ENCODE assay signal across 9 cellular contexts in the genomic region with DNA sequence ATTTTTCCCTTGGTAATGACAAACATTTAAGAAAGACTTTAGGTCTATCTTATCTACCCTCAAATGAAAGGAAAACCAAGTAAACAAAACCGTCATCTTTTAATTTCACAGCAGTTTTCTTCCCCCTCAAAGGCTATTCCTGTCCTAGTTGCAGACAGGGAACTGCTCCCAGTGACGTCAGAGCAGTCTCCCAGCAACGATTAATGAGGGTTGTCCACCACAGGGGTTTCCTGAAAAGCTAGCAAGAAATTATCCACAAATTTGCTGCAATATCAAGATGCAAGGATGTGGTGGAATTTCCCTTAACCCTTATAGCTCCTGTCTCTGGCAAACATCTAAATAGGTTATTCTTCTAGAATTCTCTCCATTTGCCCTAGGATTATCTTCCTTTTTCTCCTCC.
DNase-seq lines count a peak whose midpoint lies in the region; FAIRE-seq and TF ChIP-seq lines count a peak whose summit lies in the region.
"Had no signal": no experiment of that assay in that cellular context is flagged by ENCODE, and none has a peak within 500 bp of the region (broad histone marks: within the 10 kb centered on the region; RNA-seq: fewer than 3 reads in every experiment).

No MANE protein-coding gene starts in this region.

- CTCF ChIA-PET in BJ (lab: Yijun Ruan, JAX): interaction anchor here (0.6 kb wide), 1 partner anchor 113 kb away, joined by 3 read pairs; no protein-coding TSS in a partner anchor

- POLR2A ChIA-PET in BJ (lab: Charles Lee): no interaction called here

- H3K4me3 ChIP-seq in BJ (ENCODE audit: low read depth, low read length): no peak overlapping the region
- H3K4me3 ChIP-seq: vagina had no signal

- DNase-seq in BJ (ENCODE audit: low read depth) (peak; percentile 35), NOMO-1 treated with dmso at 0.1 percent for 144 hours (lab: John Stamatoyannopoulos, UW; ENCODE audit: unreplicated experiment) (peak; percentile 2), fibroblast of the conjunctiva (ENCODE audit: low read depth) (peak; percentile 9), non-pigmented ciliary epithelial cell (ENCODE audit: low read depth) (peak; percentile 28), T-helper 2 cell (no peak), COLO829 (ENCODE audit: low spot score) (no peak), RCC 7860 (ENCODE audit: low spot score) (no peak)
- DNase-seq in activated T-cell treated with anti-CD3 and anti-CD28 coated beads, Interleukin-2, amount 50 U/mL, for 1 hour: no peak

- H3K36me3 ChIP-seq in BJ (ENCODE audit: control insufficient read depth, insufficient read depth, low read length): no peaks in the 10 kb centered on the region
- H3K36me3 ChIP-seq: vagina had no signal

- TF ChIP-seq CTCF in BJ (IDR thresholded peaks at IDR 0.05; ENCODE audit: insufficient read depth, low read depth, low read length): no peak

- FAIRE-seq in RCC 7860 (lab: Jason Lieb, UNC): no peak

- H3K27me3 ChIP-seq in BJ (ENCODE audit: control insufficient read depth, insufficient read depth, low read length): no peaks in the 10 kb centered on the region
- H3K27me3 ChIP-seq: vagina had no signal

Comparison
In these comparisons a context has a peak if more than half of its experiments do, and no peak if none do; other contexts are left out.
1. DNase-seq: peak in BJ (single experiment), NOMO-1 treated with dmso at 0.1 percent for 144 hours (single experiment), fibroblast of the conjunctiva (single experiment) and non-pigmented ciliary epithelial cell (single experiment); none in T-helper 2 cell (0 of 5), activated T-cell treated with anti-CD3 and anti-CD28 coated beads, Interleukin-2, amount 50 U/mL, for 1 hour (single experiment), COLO829 (single experiment) and RCC 7860 (single experiment).